In genomic region chr14:37586783-37587428, GRCh38 we compare ENCODE assay signal across 1 cellular context.
TF ChIP-seq lines count a peak whose summit lies in the region.

No MANE protein-coding gene starts in this region.

TF ChIP-seq in HepG2, 621 proteins besides CTCF, POLR2A, EP300 and RAD21 (continued from another document):
- no peak for TF ChIP-seq CCDC6 (CRISPR knock-in tag; IDR thresholded peaks at IDR 0.05)
- no peak for TF ChIP-seq AGO1 (IDR thresholded peaks at IDR 0.05; ENCODE audit: low read depth, low read length, poor library complexity, severe bottlenecking)
- TF ChIP-seq RARA (CRISPR knock-in tag; IDR thresholded peaks at IDR 0.05) = no peak
- 0 out of 2 replicates have a peak, but pooled peaks have one; percentile 18 for TF ChIP-seq CHD4 (IDR thresholded peaks at IDR 0.05; ENCODE audit: borderline replicate concordance, low read length)
- no peak for TF ChIP-seq ZNF687 (CRISPR knock-in tag; IDR thresholded peaks at IDR 0.05)
- TF ChIP-seq MTA3 (CRISPR knock-in tag; IDR thresholded peaks at IDR 0.05) = no peak
- no peak for TF ChIP-seq PTBP1 (IDR thresholded peaks at IDR 0.05; ENCODE audit: low read depth, low read length, poor library complexity, severe bottlenecking)
- no peak for TF ChIP-seq TOPORS (CRISPR knock-in tag; IDR thresholded peaks at IDR 0.05)
- TF ChIP-seq ZNF674 (CRISPR knock-in tag; IDR thresholded peaks at IDR 0.05; ENCODE audit: low read depth) = no peak
- TF ChIP-seq RFX5 (IDR thresholded peaks at IDR 0.05; ENCODE audit: low read depth, low read length) = no peak
- TF ChIP-seq NFIB (CRISPR knock-in tag; IDR thresholded peaks at IDR 0.05; ENCODE audit: borderline replicate concordance) = no peak
- TF ChIP-seq BORCS8-MEF2B (CRISPR knock-in tag; IDR thresholded peaks at IDR 0.05) = no peak
- TF ChIP-seq MAFK (conservative IDR thresholded peaks at IDR 0.05 in 1 of 2, IDR thresholded peaks at IDR 0.05 in 1 of 2; ENCODE audit: low read length in 2 of 2) = 0 out of 4 replicates have a peak, but pooled peaks of 1 of the 2 experiments have one; percentile 0
- TF ChIP-seq ZNF256 (CRISPR knock-in tag; conservative IDR thresholded peaks at IDR 0.05) = no peak
- no peak for TF ChIP-seq TEAD2 (CRISPR knock-in tag; IDR thresholded peaks at IDR 0.05)
- TF ChIP-seq NFKB2 (CRISPR knock-in tag; IDR thresholded peaks at IDR 0.05; ENCODE audit: borderline replicate concordance) = no peak
- no peak for TF ChIP-seq ZHX2 (IDR thresholded peaks at IDR 0.05; ENCODE audit: low read depth)
- no peak for TF ChIP-seq ZHX2 (CRISPR knock-in tag; IDR thresholded peaks at IDR 0.05; ENCODE audit: borderline replicate concordance)
- TF ChIP-seq ZNF7 (CRISPR knock-in tag; IDR thresholded peaks at IDR 0.05) = no peak
- no peak for TF ChIP-seq ZNF224 (CRISPR knock-in tag; IDR thresholded peaks at IDR 0.05)
